In the genomic region with DNA sequence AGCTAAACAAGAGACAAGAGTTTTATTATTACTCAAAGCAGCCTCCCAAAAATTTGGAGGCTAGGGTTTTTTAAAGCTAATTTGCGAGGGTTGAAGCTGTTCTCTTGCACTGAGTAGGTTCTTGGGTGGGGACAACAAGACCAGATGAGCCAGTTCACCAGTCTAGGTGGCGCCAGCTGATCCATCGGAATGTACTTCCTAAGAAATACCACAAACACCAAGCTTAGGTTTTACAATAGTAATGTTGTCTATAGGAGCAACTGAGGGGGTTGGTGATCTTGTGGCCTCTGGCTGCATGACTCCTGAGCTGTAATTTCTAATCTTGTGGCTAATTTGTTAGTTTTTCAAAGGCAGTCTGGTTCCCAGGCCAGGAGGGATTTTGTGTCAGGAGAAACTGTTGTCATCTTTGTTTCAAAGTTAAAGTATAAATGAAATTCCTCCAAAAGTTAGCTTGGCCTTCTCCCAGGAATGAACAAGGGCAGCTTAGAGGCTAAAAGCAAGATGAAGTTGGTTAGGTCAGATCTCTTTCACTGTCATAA, we compare ENCODE assay signal across 16 cellular contexts.
A peak's percentile ranks its signal among the peaks of the same experiment; 100 is the strongest.
DNase-seq lines count a peak whose midpoint lies in the region; ATAC-seq and TF ChIP-seq lines count a peak whose summit lies in the region.
"Had no signal": no experiment of that assay in that cellular context is flagged by ENCODE, and none has a peak within 500 bp of the region (broad histone marks: within the 10 kb centered on the region; RNA-seq: fewer than 3 reads in every experiment).

No MANE protein-coding gene starts in this region.

- DNase-seq in A172 (ENCODE audit: low spot score): peak; percentile 85
- DNase-seq in HT1080 (ENCODE audit: low read depth): peak; percentile 89
- peak; percentile 60 for DNase-seq in astrocyte of the hippocampus (ENCODE audit: low read depth, low spot score)
- peak; percentile 50 for DNase-seq in iPS DF 19.7 (ENCODE audit: low read depth, low spot score)
- no peak for DNase-seq in natural killer cell
- no peak for DNase-seq in activated CD4-positive, alpha-beta T cell treated with anti-CD3 and anti-CD28 coated beads, Interleukin-2, amount 50 U/mL, for 4 hours
- DNase-seq in Peyer's patch: no peak
- no peak for DNase-seq in activated T-helper 2 cell treated with anti-CD3 and anti-CD28 coated beads, Interferon-gamma antibody, Interleukin-2, Interleukin-4, amounts not matched to agents 10 μg/mL and 5 μg/mL and 100 μg/mL, durations not matched to agents 14 hours and 24 hours and 36 hours (ENCODE audit: low spot score)
- DNase-seq: ACHN; activated CD8-positive, alpha-beta memory T cell treated with anti-CD3 and anti-CD28 coated beads, Interleukin-2, amount 50 U/mL, for 4 hours; hippocampal formation; NCI-H1436; NCI-H526 treated with DMSO at 0.1 percent for 48 hours; stimulated activated CD4-positive, alpha-beta T cell treated with anti-CD3 and anti-CD28 coated beads, Interleukin-15, amount 100 ng/mL, for 24 hours had no signal

- no peak for TF ChIP-seq POLR2A in Peyer's patch (IDR thresholded peaks at IDR 0.05)

- intact Hi-C loops in natural killer cell (cut with micrococcal nuclease): no loop called here
- intact Hi-C loops in activated T-helper 2 cell treated with anti-CD3 and anti-CD28 coated beads, Interferon-gamma antibody, Interleukin-2, Interleukin-4, amounts not matched to agents 10 μg/mL and 5 μg/mL and 100 μg/mL, durations not matched to agents 14 hours and 24 hours and 36 hours (cut with micrococcal nuclease): no loop called here

- no peaks in the 10 kb centered on the region for H3K4me1 Mint-ChIP-seq in natural killer cell
- no peaks in the 10 kb centered on the region for H3K4me1 Mint-ChIP-seq in activated T-helper 2 cell treated with anti-CD3 and anti-CD28 coated beads, Interferon-gamma antibody, Interleukin-2, Interleukin-4, amounts not matched to agents 10 μg/mL and 5 μg/mL and 100 μg/mL, durations not matched to agents 14 hours and 24 hours and 36 hours (ENCODE audit: low read depth)

- no peak for TF ChIP-seq CTCF in natural killer cell (IDR thresholded peaks at IDR 0.05)
- no peak for TF ChIP-seq CTCF in Peyer's patch (IDR thresholded peaks at IDR 0.05)

- H3K9me3 Mint-ChIP-seq in natural killer cell: peaks cover 0 to 2% of the 10 kb centered on the region in 2 donors
- H3K9me3 Mint-ChIP-seq in activated T-helper 2 cell treated with anti-CD3 and anti-CD28 coated beads, Interferon-gamma antibody, Interleukin-2, Interleukin-4, amounts not matched to agents 10 μg/mL and 5 μg/mL and 100 μg/mL, durations not matched to agents 14 hours and 24 hours and 36 hours: no peaks in the 10 kb centered on the region

- no peaks in the 10 kb centered on the region for H3K27me3 Mint-ChIP-seq in natural killer cell (ENCODE audit: low read depth in 2 of 2)
- H3K27me3 Mint-ChIP-seq in activated T-helper 2 cell treated with anti-CD3 and anti-CD28 coated beads, Interferon-gamma antibody, Interleukin-2, Interleukin-4, amounts not matched to agents 10 μg/mL and 5 μg/mL and 100 μg/mL, durations not matched to agents 14 hours and 24 hours and 36 hours (ENCODE audit: low read depth): no peaks in the 10 kb centered on the region

- no peak overlapping the region for H3K27ac ChIP-seq in Peyer's patch
- H3K27ac ChIP-seq: parathyroid adenoma, tibial nerve had no signal

- H3K4me3 ChIP-seq in Peyer's patch: no peak overlapping the region
- H3K4me3 ChIP-seq: tibial nerve had no signal

- no peak overlapping the region for H3K27ac Mint-ChIP-seq in natural killer cell
- H3K27ac Mint-ChIP-seq in activated T-helper 2 cell treated with anti-CD3 and anti-CD28 coated beads, Interferon-gamma antibody, Interleukin-2, Interleukin-4, amounts not matched to agents 10 μg/mL and 5 μg/mL and 100 μg/mL, durations not matched to agents 14 hours and 24 hours and 36 hours: no peak overlapping the region

- H3K9me3 ChIP-seq in Peyer's patch: no peaks in the 10 kb centered on the region
- H3K9me3 ChIP-seq: tibial nerve had no signal

- H3K27me3 ChIP-seq in Peyer's patch: no peaks in the 10 kb centered on the region
- H3K27me3 ChIP-seq: tibial nerve had no signal

- ATAC-seq in natural killer cell: no peak

- no peaks in the 10 kb centered on the region for H3K4me1 ChIP-seq in Peyer's patch

- H3K4me3 Mint-ChIP-seq in natural killer cell: no peak overlapping the region
- H3K4me3 Mint-ChIP-seq in activated T-helper 2 cell treated with anti-CD3 and anti-CD28 coated beads, Interferon-gamma antibody, Interleukin-2, Interleukin-4, amounts not matched to agents 10 μg/mL and 5 μg/mL and 100 μg/mL, durations not matched to agents 14 hours and 24 hours and 36 hours (ENCODE audit: low read depth): no peak overlapping the region

- no peaks in the 10 kb centered on the region for H3K36me3 ChIP-seq in Peyer's patch
- H3K36me3 ChIP-seq: tibial nerve had no signal

- no peaks in the 10 kb centered on the region for H3K36me3 Mint-ChIP-seq in natural killer cell
- no peaks in the 10 kb centered on the region for H3K36me3 Mint-ChIP-seq in activated T-helper 2 cell treated with anti-CD3 and anti-CD28 coated beads, Interferon-gamma antibody, Interleukin-2, Interleukin-4, amounts not matched to agents 10 μg/mL and 5 μg/mL and 100 μg/mL, durations not matched to agents 14 hours and 24 hours and 36 hours (ENCODE audit: low read depth)

Comparison
In these comparisons a context has a peak if more than half of its experiments do, and no peak if none do; other contexts are left out.
1. DNase-seq: peak in A172 (single experiment), HT1080 (single experiment), astrocyte of the hippocampus (single experiment) and iPS DF 19.7 (single experiment); none in natural killer cell (single experiment), activated CD4-positive, alpha-beta T cell treated with anti-CD3 and anti-CD28 coated beads, Interleukin-2, amount 50 U/mL, for 4 hours (0 of 2), Peyer's patch (0 of 3) and activated T-helper 2 cell treated with anti-CD3 and anti-CD28 coated beads, Interferon-gamma antibody, Interleukin-2, Interleukin-4, amounts not matched to agents 10 μg/mL and 5 μg/mL and 100 μg/mL, durations not matched to agents 14 hours and 24 hours and 36 hours (single experiment).